Comparison of ENCODE assay signal across 8 cellular contexts in the genomic region with DNA sequence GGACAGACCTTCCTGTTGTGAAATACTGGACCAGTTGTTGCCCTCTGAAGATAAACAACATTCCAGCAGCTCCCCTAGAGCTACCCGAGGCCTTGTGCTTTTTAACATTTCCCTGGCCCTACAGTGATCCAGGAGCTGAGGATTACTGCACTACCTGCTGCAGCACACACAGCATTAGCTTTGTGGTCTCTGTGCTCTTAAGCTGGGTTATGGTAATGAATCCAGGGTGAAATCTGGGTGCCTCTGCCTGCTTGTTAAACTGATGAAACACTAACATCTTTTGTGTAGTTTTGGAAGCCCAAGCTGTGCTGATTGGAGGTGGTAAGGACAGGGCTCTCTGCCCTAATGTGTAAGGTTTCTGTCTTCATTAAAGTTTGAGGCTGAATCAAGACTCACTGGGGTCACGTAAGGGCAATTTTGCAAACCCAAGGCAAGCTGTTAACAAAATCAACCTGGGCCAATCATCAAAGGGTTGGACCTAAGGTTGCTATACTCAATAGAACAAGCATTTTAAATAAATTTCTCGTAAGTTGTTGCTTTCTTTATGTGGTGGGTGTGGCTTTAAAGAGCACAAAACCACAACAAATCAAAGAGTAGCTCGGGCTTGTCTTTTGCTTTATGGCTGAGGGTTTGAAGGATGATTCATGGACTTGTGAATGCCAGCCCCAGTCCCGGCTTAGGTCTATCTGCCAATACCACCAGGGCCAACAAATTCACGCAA.
DNase-seq lines count a peak whose midpoint lies in the region; ATAC-seq and TF ChIP-seq lines count a peak whose summit lies in the region.

No MANE protein-coding gene starts in this region.

- no peak overlapping the region for H3K4me3 ChIP-seq in CD8-positive, alpha-beta T cell (ENCODE audit: low read depth, low read length)
- no peak overlapping the region for H3K4me3 ChIP-seq in mucosa of stomach (ENCODE audit: low read length)

- peak in 6 of 7 experiments; percentile 23 to 55 (median 44) for DNase-seq in CD8-positive, alpha-beta T cell
- DNase-seq in NOMO-1 treated with dmso at 0.1 percent for 144 hours (lab: John Stamatoyannopoulos, UW; ENCODE audit: unreplicated experiment) (peak; percentile 43), amniotic epithelial cell (ENCODE audit: low read depth) (peak; percentile 88), NCI-H748 (lab: John Stamatoyannopoulos, UW; ENCODE audit: unreplicated experiment) (no peak), NCI-H524 (lab: John Stamatoyannopoulos, UW) (no peak), SHP77 treated with DMSO at 0.1 percent for 48 hours (lab: John Stamatoyannopoulos, UW) (no peak)

- H3K4me3 Mint-ChIP-seq in CD8-positive, alpha-beta T cell: peak overlapping the region; percentile 60

- H3K27ac Mint-ChIP-seq in CD8-positive, alpha-beta T cell: peak overlapping the region; percentile 88

- H3K36me3 Mint-ChIP-seq in CD8-positive, alpha-beta T cell: no peaks in the 10 kb centered on the region

- ATAC-seq in CD8-positive, alpha-beta T cell: peak; percentile 91
- no peak for ATAC-seq in HG03469 (IDR thresholded peaks at IDR 0.05; ENCODE audit: unreplicated experiment)

- peak overlapping the region; percentile 36 for H3K9ac ChIP-seq in mucosa of stomach (ENCODE audit: low read length)

- H3K9me3 Mint-ChIP-seq in CD8-positive, alpha-beta T cell: no peaks in the 10 kb centered on the region

- no peaks in the 10 kb centered on the region for H3K9me3 ChIP-seq in CD8-positive, alpha-beta T cell (ENCODE audit: low read length)
- no peaks in the 10 kb centered on the region for H3K9me3 ChIP-seq in mucosa of stomach (ENCODE audit: control insufficient read depth, low read length)

- no peak overlapping the region for H3K27ac ChIP-seq in CD8-positive, alpha-beta T cell (ENCODE audit: low read depth, low read length)

- no peaks in the 10 kb centered on the region for H3K27me3 Mint-ChIP-seq in CD8-positive, alpha-beta T cell (ENCODE audit: low read depth)

- no peaks in the 10 kb centered on the region for H3K36me3 ChIP-seq in CD8-positive, alpha-beta T cell (ENCODE audit: insufficient read depth, low read length)
- H3K36me3 ChIP-seq in mucosa of stomach (ENCODE audit: control insufficient read depth, insufficient read depth, low read length): no peaks in the 10 kb centered on the region

- H3K4me1 ChIP-seq in CD8-positive, alpha-beta T cell (ENCODE audit: insufficient read depth, low read length): peaks cover 15% of the 10 kb centered on the region
- H3K4me1 ChIP-seq in mucosa of stomach (ENCODE audit: control insufficient read depth, insufficient read depth, low read length): peaks cover 31% of the 10 kb centered on the region

- intact Hi-C loops in CD8-positive, alpha-beta T cell (cut with DNase I, micrococcal nuclease): loop anchor here (1.0 to 5.0 kb wide), 5 partner anchors 11 to 83 kb away; no protein-coding TSS in a partner anchor

- CTCF ChIA-PET in CD8-positive, alpha-beta T cell (lab: Charles Lee): interaction anchor here (1.0 to 2.1 kb wide), 3 partner anchors 10 to 83 kb away, joined by 3 to 10 read pairs (median 3); no protein-coding TSS in a partner anchor

- H3K27me3 ChIP-seq in CD8-positive, alpha-beta T cell (ENCODE audit: insufficient read depth, low read length): no peaks in the 10 kb centered on the region
- no peaks in the 10 kb centered on the region for H3K27me3 ChIP-seq in mucosa of stomach (ENCODE audit: control insufficient read depth, insufficient read depth, low read length)

- POLR2A ChIA-PET in CD8-positive, alpha-beta T cell (lab: Charles Lee): interaction anchor here (0.8 to 1.9 kb wide), 12 partner anchors 10 to 83 kb away, joined by 3 to 16 read pairs (median 4); no protein-coding TSS in a partner anchor

- peaks cover 26% of the 10 kb centered on the region for H3K4me1 Mint-ChIP-seq in CD8-positive, alpha-beta T cell (ENCODE audit: low read depth)

- no peak for TF ChIP-seq CTCF in CD8-positive, alpha-beta T cell (IDR thresholded peaks at IDR 0.05)

Comparison
In these comparisons a context has a peak if more than half of its experiments do, and no peak if none do; other contexts are left out.
1. DNase-seq: peak in CD8-positive, alpha-beta T cell (6 of 7), NOMO-1 treated with dmso at 0.1 percent for 144 hours (single experiment) and amniotic epithelial cell (single experiment); none in NCI-H748 (single experiment), NCI-H524 (0 of 2) and SHP77 treated with DMSO at 0.1 percent for 48 hours (single experiment).